Comparison of ENCODE assay signal across 12 cellular contexts in the genomic region with DNA sequence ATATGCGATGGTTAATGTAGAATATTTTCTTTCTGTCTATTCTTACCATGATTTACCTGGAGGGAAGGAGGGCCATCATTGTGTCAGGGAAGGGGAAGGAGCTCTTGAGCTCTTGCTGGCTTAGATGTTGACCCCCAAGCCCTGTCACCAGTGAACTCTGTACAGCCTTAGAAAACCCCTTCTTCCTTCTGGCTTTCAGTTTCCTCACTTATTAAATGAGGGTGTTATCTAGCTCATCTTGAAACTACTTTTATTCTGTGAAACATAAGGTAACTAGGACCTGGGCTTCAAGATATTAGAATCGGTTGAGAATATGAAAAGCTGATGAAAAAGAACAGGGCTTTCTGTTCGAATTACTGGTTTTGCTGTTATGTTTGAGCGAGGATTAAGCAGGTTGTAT. TPM values are rescaled to one million over a fixed set of nuclear protein-coding genes. Genes with fewer than 3 reads are reported as not detected.
DNase-seq lines count a peak whose midpoint lies in the region; ATAC-seq, FAIRE-seq and TF ChIP-seq lines count a peak whose summit lies in the region.
"Had no signal": no experiment of that assay in that cellular context is flagged by ENCODE, and none has a peak within 500 bp of the region (broad histone marks: within the 10 kb centered on the region; RNA-seq: fewer than 3 reads in every experiment).

No MANE protein-coding gene starts in this region.

- peak overlapping the region; percentile 70 for H3K4me2 ChIP-seq in keratinocyte (ENCODE audit: control insufficient read depth, extremely low read depth, insufficient read depth, low read depth, low read length)

- no peak overlapping the region for H3K27ac Mint-ChIP-seq in immature natural killer cell
- H3K27ac Mint-ChIP-seq: dendritic cell treated with granulocyte-macrophage colony-stimulating factor and Interleukin-4, amounts not matched to agents 40 ng/mL and 50 ng/mL, for 4 days; T-helper 17 cell had no signal

- no peak overlapping the region for H3K4me3 ChIP-seq in keratinocyte (ENCODE audit: control insufficient read depth in 2 of 3, extremely low read depth in 1 of 3, insufficient read depth in 2 of 3, low read depth in 1 of 3, low read length in 3 of 3)

- H3K36me3 ChIP-seq in keratinocyte (ENCODE audit: control insufficient read depth in 2 of 2, extremely low read depth in 1 of 2, insufficient read depth in 2 of 2, low read length in 2 of 2), result no peaks in the 10 kb centered on the region

- DNase-seq in keratinocyte (ENCODE audit: low read depth, low spot score), result no peak
- no peak for DNase-seq in HUDEP-2 (lab: John Stamatoyannopoulos, UW; ENCODE audit: unreplicated experiment in 76 of 76)
- DNase-seq in immature natural killer cell, result no peak
- DNase-seq in AG20443 (ENCODE audit: low spot score), result no peak
- no peak for DNase-seq in central memory CD4-positive, alpha-beta T cell
- DNase-seq: hippocampal formation, NCI-H2227 treated with DMSO at 0.1 percent for 48 hours, T-helper 17 cell had no signal

- TF ChIP-seq CTCF in keratinocyte (optimal IDR thresholded peaks at IDR 0.05 in 1 of 3, IDR thresholded peaks at IDR 0.05 in 1 of 3, conservative IDR thresholded peaks at IDR 0.05 in 1 of 3; ENCODE audit: extremely low read depth in 1 of 3, insufficient read depth in 2 of 3, low read length in 3 of 3), result no peak

- dilution Hi-C loops in keratinocyte (cut with MboI; ENCODE audit: extremely low pct_ligation_motif_present, low sequenced_read_pairs), result no loop called here

- H3K27ac ChIP-seq in keratinocyte (ENCODE audit: control insufficient read depth, insufficient read depth, low read length), result peak overlapping the region; percentile 80

- no peaks in the 10 kb centered on the region for H3K9me1 ChIP-seq in keratinocyte (ENCODE audit: control insufficient read depth, extremely low read depth, insufficient read depth, low read length)

- no peaks in the 10 kb centered on the region for H3K9me3 ChIP-seq in keratinocyte (ENCODE audit: control insufficient read depth, low read depth, low read length)

- H3K27me3 ChIP-seq in keratinocyte (ENCODE audit: control insufficient read depth, extremely low read depth, insufficient read depth, low read length), result no peaks in the 10 kb centered on the region

- no peaks in the 10 kb centered on the region for H3K9me3 Mint-ChIP-seq in immature natural killer cell
- H3K9me3 Mint-ChIP-seq: dendritic cell treated with granulocyte-macrophage colony-stimulating factor and Interleukin-4, amounts not matched to agents 40 ng/mL and 50 ng/mL, for 4 days had no signal

- H3K9ac ChIP-seq in keratinocyte (ENCODE audit: control insufficient read depth, extremely low read depth, insufficient read depth, low read length), result no peak overlapping the region

- FAIRE-seq in keratinocyte (lab: Jason Lieb, UNC), result peak; percentile 20

- H3K27me3 Mint-ChIP-seq in immature natural killer cell (ENCODE audit: low read depth in 3 of 3), result no peaks in the 10 kb centered on the region
- H3K27me3 Mint-ChIP-seq: dendritic cell treated with granulocyte-macrophage colony-stimulating factor and Interleukin-4, amounts not matched to agents 40 ng/mL and 50 ng/mL, for 4 days; T-helper 17 cell had no signal

- ATAC-seq in GM18861 (IDR thresholded peaks at IDR 0.05; ENCODE audit: unreplicated experiment) (peak; percentile 77), GM21526 (IDR thresholded peaks at IDR 0.05; ENCODE audit: low FRiP score, unreplicated experiment) (peak; percentile 62), HG03103 (IDR thresholded peaks at IDR 0.05; ENCODE audit: low read depth, unreplicated experiment) (peak; percentile 72)
- ATAC-seq: T-helper 17 cell had no signal

- H3K4me1 ChIP-seq in keratinocyte (ENCODE audit: control insufficient read depth, extremely low read depth, insufficient read depth, low read length), result peaks cover 61% of the 10 kb centered on the region

- peaks cover 5 to 29% of the 10 kb centered on the region in 2 donors for H3K4me1 Mint-ChIP-seq in immature natural killer cell

- H3K36me3 Mint-ChIP-seq in immature natural killer cell, result peaks cover 4 to 17% (median 13%) of the 10 kb centered on the region in 3 donors

- no peak overlapping the region for H3K4me3 Mint-ChIP-seq in immature natural killer cell
- H3K4me3 Mint-ChIP-seq: dendritic cell treated with granulocyte-macrophage colony-stimulating factor and Interleukin-4, amounts not matched to agents 40 ng/mL and 50 ng/mL, for 4 days; T-helper 17 cell had no signal

- no peak overlapping the region for H2AFZ ChIP-seq in keratinocyte (ENCODE audit: control insufficient read depth, low read length)

- H3K79me2 ChIP-seq in keratinocyte (ENCODE audit: control insufficient read depth, insufficient read depth, low read length), result peaks cover 60% of the 10 kb centered on the region

- no peaks in the 10 kb centered on the region for H4K20me1 ChIP-seq in keratinocyte (ENCODE audit: control insufficient read depth, extremely low read depth, insufficient read depth, low read length)

RNA-seq across cellular contexts. Expression of a gene that starts 25.1 kb away (rescaled TPM):
- not detected in 3 replicates for polyA plus RNA-seq in keratinocyte
- polyA plus RNA-seq in keratinocyte (2011; ENCODE audit: low read depth), result not detected
- 0.06 TPM in 1 of 2 replicates, not detected in the other for polyA plus RNA-seq in keratinocyte (2011; cell fraction: cytosol; rRNA removed)
- polyA plus RNA-seq in keratinocyte (2011; cell fraction: nucleus; rRNA removed), result 0.22 and 0.28 TPM in 2 replicates
- 0.10 TPM in 1 of 2 replicates, not detected in the other for polyA plus RNA-seq in keratinocyte (2012; ENCODE audit: low replicate concordance)
- not detected in 3 replicates for polyA minus RNA-seq in keratinocyte
- polyA minus RNA-seq in keratinocyte (2011; cell fraction: cytosol; rRNA and poly(A)+ RNA removed), result not detected
- not detected in 2 replicates for polyA minus RNA-seq in keratinocyte (2011; cell fraction: nucleus; rRNA and poly(A)+ RNA removed)
- polyA plus RNA-seq in immature natural killer cell, result not detected

RNA-seq across cellular contexts. Expression of a gene that starts 26.2 kb away (rescaled TPM):
- polyA plus RNA-seq in keratinocyte, result 41.1 to 54.8 TPM (median 43.7 TPM) in 3 replicates
- polyA plus RNA-seq in keratinocyte (2011; ENCODE audit: low read depth), result 138 TPM
- 48.6 and 68.7 TPM in 2 replicates for polyA plus RNA-seq in keratinocyte (2011; cell fraction: cytosol; rRNA removed)
- polyA plus RNA-seq in keratinocyte (2011; cell fraction: nucleus; rRNA removed), result 50.4 and 61.9 TPM in 2 replicates
- polyA plus RNA-seq in keratinocyte (2012; ENCODE audit: low replicate concordance), result 40.8 and 42.9 TPM in 2 replicates
- 7.0 to 39.0 TPM (median 24.9 TPM) in 3 replicates for polyA minus RNA-seq in keratinocyte
- 49.5 TPM for polyA minus RNA-seq in keratinocyte (2011; cell fraction: cytosol; rRNA and poly(A)+ RNA removed)
- polyA minus RNA-seq in keratinocyte (2011; cell fraction: nucleus; rRNA and poly(A)+ RNA removed), result 39.3 and 67.6 TPM in 2 replicates
- 10 to 100 TPM; 11.1 to 19.8 (median 15.9) TPM for polyA plus RNA-seq in immature natural killer cell
